Comparison of ENCODE assay signal across 23 cellular contexts in genomic region chr12:4191642-4192041, GRCh38.
DNase-seq lines count a peak whose midpoint lies in the region; ATAC-seq, FAIRE-seq and TF ChIP-seq lines count a peak whose summit lies in the region.
"Had no signal": no experiment of that assay in that cellular context is flagged by ENCODE, and none has a peak within 500 bp of the region (broad histone marks: within the 10 kb centered on the region; RNA-seq: fewer than 3 reads in every experiment).

No MANE protein-coding gene starts in this region.

- no peaks in the 10 kb centered on the region for H3K9me3 ChIP-seq in esophagus muscularis mucosa
- H3K9me3 ChIP-seq: BE2C had no signal

- TF ChIP-seq POLR2A in esophagus muscularis mucosa (IDR thresholded peaks at IDR 0.05; ENCODE audit: low read depth) = no peak

- peaks cover 6 to 19% of the 10 kb centered on the region in 2 donors for H3K27me3 Mint-ChIP-seq in effector memory CD8-positive, alpha-beta T cell
- H3K27me3 Mint-ChIP-seq: activated naive CD4-positive, alpha-beta T cell treated with anti-CD3 and anti-CD28 coated beads, Interleukin-2, amount 50 U/mL, for 24 hours had no signal

- no peak for TF ChIP-seq CTCF in esophagus muscularis mucosa (IDR thresholded peaks at IDR 0.05)

- peaks cover 0 to 4% of the 10 kb centered on the region in 2 donors for H3K4me1 Mint-ChIP-seq in effector memory CD8-positive, alpha-beta T cell (ENCODE audit: low read depth in 2 of 2)
- H3K4me1 Mint-ChIP-seq: activated CD4-positive, alpha-beta T cell treated with anti-CD3 and anti-CD28 coated beads, Interleukin-2, amount 10 ng/mL, durations not matched to agents 7 days and 5 days; activated naive CD4-positive, alpha-beta T cell treated with anti-CD3 and anti-CD28 coated beads, Interleukin-2, amount 50 U/mL, for 24 hours had no signal

- TF ChIP-seq EP300 in esophagus muscularis mucosa (IDR thresholded peaks at IDR 0.05) = no peak

- H3K27ac ChIP-seq in esophagus muscularis mucosa (replicated peaks in 1 of 4) = no peak overlapping the region

- no peak overlapping the region for H3K4me3 ChIP-seq in esophagus muscularis mucosa

- H3K4me1 ChIP-seq in esophagus muscularis mucosa = no peaks in the 10 kb centered on the region
- H3K4me1 ChIP-seq: BE2C had no signal

- H3K27ac Mint-ChIP-seq in effector memory CD8-positive, alpha-beta T cell = no peak overlapping the region
- H3K27ac Mint-ChIP-seq: activated CD4-positive, alpha-beta T cell treated with anti-CD3 and anti-CD28 coated beads, Interleukin-2, amount 10 ng/mL, durations not matched to agents 7 days and 5 days; activated CD8-positive, alpha-beta memory T cell treated with anti-CD3 and anti-CD28 coated beads, Interleukin-2, amount 10 ng/mL, durations not matched to agents 7 days and 5 days; activated naive CD4-positive, alpha-beta T cell treated with anti-CD3 and anti-CD28 coated beads, Interleukin-2, amount 50 U/mL, for 24 hours; HFFc6; T-helper 1 cell treated with Interleukin-12 subunit alpha and Interleukin-12 subunit beta and Interleukin-4 antibody, amounts not matched to agents 30 μg/mL and 1 μg/mL, for 36 hours had no signal

- ATAC-seq in GM18858 (IDR thresholded peaks at IDR 0.05; ENCODE audit: unreplicated experiment) = peak; percentile 62
- ATAC-seq in HG02759 (IDR thresholded peaks at IDR 0.05; ENCODE audit: unreplicated experiment) = peak; percentile 57
- no peak for ATAC-seq in GM18870 (IDR thresholded peaks at IDR 0.05; ENCODE audit: unreplicated experiment)
- no peak for ATAC-seq in GM21737 (IDR thresholded peaks at IDR 0.05; ENCODE audit: unreplicated experiment)
- ATAC-seq in effector memory CD8-positive, alpha-beta T cell (replicated peaks) = no peak
- ATAC-seq: activated CD8-positive, alpha-beta memory T cell treated with anti-CD3 and anti-CD28 coated beads, Interleukin-2, amount 10 ng/mL, durations not matched to agents 7 days and 5 days had no signal

- intact Hi-C loops in esophagus muscularis mucosa (cut with DNase I) = no loop called here

- H3K36me3 Mint-ChIP-seq in effector memory CD8-positive, alpha-beta T cell (ENCODE audit: insufficient read depth) = peaks cover 6% of the 10 kb centered on the region
- H3K36me3 Mint-ChIP-seq: activated CD8-positive, alpha-beta memory T cell treated with anti-CD3 and anti-CD28 coated beads, Interleukin-2, amount 10 ng/mL, durations not matched to agents 7 days and 5 days had no signal

- 86% methylated on average over 2 of the region's 2 CpGs for WGBS in esophagus muscularis mucosa

- no peak overlapping the region for H3K4me3 Mint-ChIP-seq in effector memory CD8-positive, alpha-beta T cell
- H3K4me3 Mint-ChIP-seq: activated CD4-positive, alpha-beta T cell treated with anti-CD3 and anti-CD28 coated beads, Interleukin-2, amount 10 ng/mL, durations not matched to agents 7 days and 5 days; activated CD8-positive, alpha-beta memory T cell treated with anti-CD3 and anti-CD28 coated beads, Interleukin-2, amount 10 ng/mL, durations not matched to agents 7 days and 5 days; activated naive CD4-positive, alpha-beta T cell treated with anti-CD3 and anti-CD28 coated beads, Interleukin-2, amount 50 U/mL, for 24 hours; HFFc6; T-helper 1 cell treated with Interleukin-12 subunit alpha and Interleukin-12 subunit beta and Interleukin-4 antibody, amounts not matched to agents 30 μg/mL and 1 μg/mL, for 36 hours had no signal

- no peaks in the 10 kb centered on the region for H3K9me3 Mint-ChIP-seq in effector memory CD8-positive, alpha-beta T cell
- H3K9me3 Mint-ChIP-seq: activated CD4-positive, alpha-beta T cell treated with anti-CD3 and anti-CD28 coated beads, Interleukin-2, amount 10 ng/mL, durations not matched to agents 7 days and 5 days; activated naive CD4-positive, alpha-beta T cell treated with anti-CD3 and anti-CD28 coated beads, Interleukin-2, amount 50 U/mL, for 24 hours; HFFc6; T-helper 1 cell treated with Interleukin-12 subunit alpha and Interleukin-12 subunit beta and Interleukin-4 antibody, amounts not matched to agents 30 μg/mL and 1 μg/mL, for 36 hours had no signal

- DNase-seq in esophagus muscularis mucosa (ENCODE audit: extremely low spot score) (peak; percentile 88), urothelium cell line (ENCODE audit: low spot score) (no peak)
- no peak for DNase-seq in effector memory CD8-positive, alpha-beta T cell
- DNase-seq: activated CD4-positive, alpha-beta T cell treated with anti-CD3 and anti-CD28 coated beads, Interleukin-2, amount 10 ng/mL, durations not matched to agents 7 days and 5 days; activated CD8-positive, alpha-beta memory T cell treated with anti-CD3 and anti-CD28 coated beads, Interleukin-2, amount 10 ng/mL, durations not matched to agents 7 days and 5 days; BE2C; cerebellar nuclear complex; DMS53; GF-D8; HFFc6; hippocampal formation; MM.1S; NCI-H1436 treated with DMSO at 0.1 percent for 48 hours; NCI-H524; retina; stimulated activated CD4-positive, alpha-beta T cell treated with anti-CD3 and anti-CD28 coated beads, Interleukin-2, amount 100 ng/mL, for 48 hours; stimulated activated naive CD4-positive, alpha-beta T cell treated with Interleukin-2 at 50 U/mL for 16 hours had no signal

- peak; percentile 50 for FAIRE-seq in urothelium cell line (lab: Jason Lieb, UNC)

- H3K36me3 ChIP-seq in esophagus muscularis mucosa = no peaks in the 10 kb centered on the region
- H3K36me3 ChIP-seq: BE2C had no signal

- H3K27me3 ChIP-seq in esophagus muscularis mucosa = peaks cover 0 to 16% (median 0%) of the 10 kb centered on the region in 4 donors

Comparison
In these comparisons a context has a peak if more than half of its experiments do, and no peak if none do; other contexts are left out.
1. ATAC-seq: peak in GM18858 (single experiment) and HG02759 (single experiment); none in GM18870 (single experiment), GM21737 (single experiment) and effector memory CD8-positive, alpha-beta T cell (single experiment).